ENCODE assay signal across 8 cellular contexts in genomic region chr5:14675865-14676300, GRCh38.
A peak's percentile ranks its signal among the peaks of the same experiment; 100 is the strongest.
DNase-seq lines count a peak whose midpoint lies in the region; ATAC-seq and TF ChIP-seq lines count a peak whose summit lies in the region.

No MANE protein-coding gene starts in this region.

- peaks cover 34% of the 10 kb centered on the region for H3K4me1 ChIP-seq in MM.1S (ENCODE audit: low read length)

- peak overlapping the region; percentile 85 to 87 for H3K4me3 Mint-ChIP-seq in effector memory CD8-positive, alpha-beta T cell

- H3K27ac Mint-ChIP-seq in effector memory CD8-positive, alpha-beta T cell, result peak overlapping the region; percentile 95 to 96

- H3K4me3 ChIP-seq in MM.1S (ENCODE audit: low read length), result peak overlapping the region; percentile 14; the same call in 1 of the 2 replicates

- peak overlapping the region; percentile 66 for H3K27ac ChIP-seq in MM.1S (ENCODE audit: low read length)

- H3K9me3 ChIP-seq in MM.1S (replicated peaks; ENCODE audit: insufficient read depth, low read length), result no peaks in the 10 kb centered on the region

- ATAC-seq in GM18498 (IDR thresholded peaks at IDR 0.05; ENCODE audit: unreplicated experiment) (peak; percentile 50), GM21737 (IDR thresholded peaks at IDR 0.05; ENCODE audit: unreplicated experiment) (peak; percentile 39)
- peak; percentile 58 for ATAC-seq in effector memory CD8-positive, alpha-beta T cell (replicated peaks)

- H3K27me3 ChIP-seq in MM.1S (replicated peaks; ENCODE audit: insufficient read depth, low read length), result no peaks in the 10 kb centered on the region

- H3K9me2 ChIP-seq in MM.1S (replicated peaks; ENCODE audit: insufficient read depth, low read length), result no peaks in the 10 kb centered on the region

- H3K4me2 ChIP-seq in MM.1S (ENCODE audit: low read depth, low read length), result peak overlapping the region; percentile 67

- peaks cover 16% of the 10 kb centered on the region for H3K36me3 ChIP-seq in MM.1S (replicated peaks; ENCODE audit: insufficient read depth, low read length)

- no peaks in the 10 kb centered on the region for H3K27me3 Mint-ChIP-seq in effector memory CD8-positive, alpha-beta T cell

- no peak overlapping the region for H2AFZ ChIP-seq in MM.1S (ENCODE audit: low read length)

- H4K20me1 ChIP-seq in MM.1S (ENCODE audit: insufficient read depth, low read length), result peaks cover 7% of the 10 kb centered on the region; the same call in 1 of the 2 replicates

- no peak for TF ChIP-seq CTCF in MM.1S (IDR thresholded peaks at IDR 0.05; ENCODE audit: low read length)

- peaks cover 24% of the 10 kb centered on the region for H3F3A ChIP-seq in MM.1S (ENCODE audit: insufficient read depth, low read length)

- peak overlapping the region; percentile 17; the same call in 1 of the 2 replicates for H3K9ac ChIP-seq in MM.1S (ENCODE audit: low read length)

- H3K79me2 ChIP-seq in MM.1S (ENCODE audit: low read length), result peaks cover 97% of the 10 kb centered on the region

- peaks cover 43% of the 10 kb centered on the region for H3K36me3 Mint-ChIP-seq in effector memory CD8-positive, alpha-beta T cell (ENCODE audit: insufficient read depth)

- H3K4me1 Mint-ChIP-seq in effector memory CD8-positive, alpha-beta T cell (ENCODE audit: low read depth in 2 of 2), result peaks cover 52 to 62% of the 10 kb centered on the region in 2 donors

- DNase-seq in MM.1S, result peak; percentile 19
- no peak for DNase-seq in effector memory CD8-positive, alpha-beta T cell
- no peak for DNase-seq in NCI-H748 (lab: John Stamatoyannopoulos, UW; ENCODE audit: unreplicated experiment)
- no peak for DNase-seq in NCI-H446 treated with DMSO at 0.1 percent for 48 hours (lab: John Stamatoyannopoulos, UW)
- DNase-seq in stimulated activated CD4-positive, alpha-beta T cell treated with anti-CD3 and anti-CD28 coated beads, Interleukin-2, amount 100 ng/mL, for 48 hours, result no peak
- DNase-seq in stimulated activated CD4-positive, alpha-beta T cell treated with anti-CD3 and anti-CD28 coated beads, Interleukin-4, amount 100 ng/mL, for 24 hours, result no peak

- H3K9me3 Mint-ChIP-seq in effector memory CD8-positive, alpha-beta T cell, result no peaks in the 10 kb centered on the region
